Comparison of ENCODE assay signal across 8 cellular contexts in genomic region chr2:76953733-76954347, GRCh38.
DNase-seq lines count a peak whose midpoint lies in the region; ATAC-seq and TF ChIP-seq lines count a peak whose summit lies in the region.

No MANE protein-coding gene starts in this region.

- no peak overlapping the region for H3K4me3 Mint-ChIP-seq in stimulated activated effector memory CD8-positive, alpha-beta T cell treated with anti-CD3 and anti-CD28 coated beads, Interleukin-12 subunit alpha, Interleukin-12 subunit beta, amount 100 ng/mL, for 72 hours

- H3K27ac Mint-ChIP-seq in stimulated activated effector memory CD8-positive, alpha-beta T cell treated with anti-CD3 and anti-CD28 coated beads, Interleukin-12 subunit alpha, Interleukin-12 subunit beta, amount 100 ng/mL, for 72 hours, result no peak overlapping the region

- H3K4me1 ChIP-seq in breast epithelium (no peaks in the 10 kb centered on the region), lower lobe of right lung (no peaks in the 10 kb centered on the region)

- H3K27ac ChIP-seq in breast epithelium, result no peak overlapping the region
- no peak overlapping the region for H3K27ac ChIP-seq in lower lobe of right lung

- no peaks in the 10 kb centered on the region for H3K27me3 ChIP-seq in breast epithelium
- H3K27me3 ChIP-seq in lower lobe of right lung (ENCODE audit: low read depth), result no peaks in the 10 kb centered on the region

- H3K4me1 Mint-ChIP-seq in stimulated activated effector memory CD8-positive, alpha-beta T cell treated with anti-CD3 and anti-CD28 coated beads, Interleukin-12 subunit alpha, Interleukin-12 subunit beta, amount 100 ng/mL, for 72 hours, result no peaks in the 10 kb centered on the region

- no peaks in the 10 kb centered on the region for H3K36me3 Mint-ChIP-seq in stimulated activated effector memory CD8-positive, alpha-beta T cell treated with anti-CD3 and anti-CD28 coated beads, Interleukin-12 subunit alpha, Interleukin-12 subunit beta, amount 100 ng/mL, for 72 hours

- TF ChIP-seq POLR2A in breast epithelium (IDR thresholded peaks at IDR 0.05), result no peak

- no peaks in the 10 kb centered on the region for H3K9me3 ChIP-seq in breast epithelium
- H3K9me3 ChIP-seq in lower lobe of right lung, result no peaks in the 10 kb centered on the region

- H3K36me3 ChIP-seq in breast epithelium (no peaks in the 10 kb centered on the region), lower lobe of right lung (no peaks in the 10 kb centered on the region)

- H3K4me3 ChIP-seq in breast epithelium, result no peak overlapping the region
- no peak overlapping the region for H3K4me3 ChIP-seq in lower lobe of right lung

- ATAC-seq in HG03342 (IDR thresholded peaks at IDR 0.05; ENCODE audit: unreplicated experiment), result peak; percentile 94
- ATAC-seq in lower lobe of right lung, result peak; percentile 68 to 77
- no peak for ATAC-seq in stimulated activated effector memory CD8-positive, alpha-beta T cell treated with anti-CD3 and anti-CD28 coated beads, Interleukin-12 subunit alpha, Interleukin-12 subunit beta, amount 100 ng/mL, for 72 hours

- intact Hi-C loops in breast epithelium (cut with DNase I; ENCODE audit: low total_unique reads) (no loop called here), lower lobe of right lung (cut with DNase I) (no loop called here)

- H3K9me3 Mint-ChIP-seq in stimulated activated effector memory CD8-positive, alpha-beta T cell treated with anti-CD3 and anti-CD28 coated beads, Interleukin-12 subunit alpha, Interleukin-12 subunit beta, amount 100 ng/mL, for 72 hours, result peaks cover 27% of the 10 kb centered on the region

- peak; percentile 47 for DNase-seq in NCI-H2227 (lab: John Stamatoyannopoulos, UW; ENCODE audit: unreplicated experiment)
- DNase-seq in NCI-H2227 treated with DMSO at 0.1 percent for 48 hours (lab: John Stamatoyannopoulos, UW), result no peak
- peak; percentile 82 for DNase-seq in NCI-H510A treated with DMSO at 0.1 percent for 48 hours (lab: John Stamatoyannopoulos, UW)
- no peak for DNase-seq in breast epithelium (ENCODE audit: low spot score in 2 of 2)
- no peak for DNase-seq in lower lobe of right lung
- DNase-seq in activated T-cell treated with anti-CD3 and anti-CD28 coated beads, Interleukin-2, amount 50 U/mL, for 48 hours, result no peak
- no peak for DNase-seq in stimulated activated effector memory CD8-positive, alpha-beta T cell treated with anti-CD3 and anti-CD28 coated beads, Interleukin-12 subunit alpha, Interleukin-12 subunit beta, amount 100 ng/mL, for 72 hours (ENCODE audit: low spot score in 2 of 2)

- TF ChIP-seq CTCF in breast epithelium (IDR thresholded peaks at IDR 0.05) (peak; percentile 21 to 65 (median 61)), lower lobe of right lung (IDR thresholded peaks at IDR 0.05) (peak; percentile 61)

Comparison
In these comparisons a context has a peak if more than half of its experiments do, and no peak if none do; other contexts are left out.
1. DNase-seq: peak in NCI-H2227 (single experiment) and NCI-H510A treated with DMSO at 0.1 percent for 48 hours (single experiment); none in NCI-H2227 treated with DMSO at 0.1 percent for 48 hours (single experiment), breast epithelium (0 of 2), lower lobe of right lung (single experiment), activated T-cell treated with anti-CD3 and anti-CD28 coated beads, Interleukin-2, amount 50 U/mL, for 48 hours (0 of 2) and stimulated activated effector memory CD8-positive, alpha-beta T cell treated with anti-CD3 and anti-CD28 coated beads, Interleukin-12 subunit alpha, Interleukin-12 subunit beta, amount 100 ng/mL, for 72 hours (0 of 2).